In genomic region chr3:86990734-86991481, GRCh38 we compare ENCODE assay signal across 9 cellular contexts. TPM values are rescaled to one million over a fixed set of nuclear protein-coding genes. Genes with fewer than 3 reads are reported as not detected.
DNase-seq lines count a peak whose midpoint lies in the region; ATAC-seq and TF ChIP-seq lines count a peak whose summit lies in the region.
"Had no signal": no experiment of that assay in that cellular context is flagged by ENCODE, and none has a peak within 500 bp of the region (broad histone marks: within the 10 kb centered on the region; RNA-seq: fewer than 3 reads in every experiment).

TSS of gene VGLL3 (minus strand) at chr3:86991149. CDS start at chr3:86990743, 406 bp downstream.

- CTCF ChIA-PET in PC-3 (lab: Charles Lee): interaction anchor here (1.4 kb wide), 1 partner anchor 205 kb away, joined by 4 read pairs; no protein-coding TSS in a partner anchor

- H3K4me1 ChIP-seq in GM23338 (ENCODE audit: insufficient read depth) (peaks cover 13% of the 10 kb centered on the region), PC-3 (ENCODE audit: insufficient read depth, low read length) (peaks cover 42% of the 10 kb centered on the region), duodenal mucosa (ENCODE audit: control insufficient read depth in 1 of 2, insufficient read depth in 2 of 2, low read length in 2 of 2) (no peaks in the 10 kb centered on the region)

- H3K27ac Mint-ChIP-seq in GM23338 (peak within 1 kb of the TSS; percentile 84; the same call in 1 of the 2 replicates), immature natural killer cell (no peak within 1 kb of the TSS)

- H3K4me2 ChIP-seq in GM23338: peak within 1 kb of the TSS; percentile 84
- H3K4me2 ChIP-seq in PC-3 (ENCODE audit: low read length): peak within 1 kb of the TSS; percentile 97

- H3K9me2 ChIP-seq in GM23338 (ENCODE audit: insufficient read depth): no peaks in the 10 kb centered on the region
- H3K9me2 ChIP-seq in PC-3 (replicated peaks; ENCODE audit: low read length): no peaks in the 10 kb centered on the region

- H3K9me3 Mint-ChIP-seq in GM23338 (no peaks in the 10 kb centered on the region), immature natural killer cell (peaks cover 0 to 28% (median 5%) of the 10 kb centered on the region in 6 donors)

- ATAC-seq in GM23338 (peak; percentile 89), PC-3 (peak; percentile 70)

- POLR2A ChIA-PET in PC-3 (lab: Charles Lee; ENCODE audit: unreplicated experiment): interaction anchor here (0.6 kb wide), 1 partner anchor 297 kb away, joined by 5 read pairs; no protein-coding TSS in a partner anchor

- WGBS in lower leg skin, 2 donors: 0 to 1% methylated on average over 34 to 62 of the region's 77 CpGs

- H3K27me3 ChIP-seq in GM23338 (ENCODE audit: insufficient read depth): peaks cover 18% of the 10 kb centered on the region
- H3K27me3 ChIP-seq in PC-3 (ENCODE audit: low read length): no peaks in the 10 kb centered on the region
- H3K27me3 ChIP-seq in duodenal mucosa (ENCODE audit: control insufficient read depth in 1 of 2, insufficient read depth in 2 of 2, low read length in 2 of 2): peaks cover 12 to 14% of the 10 kb centered on the region in 2 donors

- no peaks in the 10 kb centered on the region for H3K79me2 ChIP-seq in GM23338 (replicated peaks; ENCODE audit: insufficient read depth)
- no peaks in the 10 kb centered on the region for H3K79me2 ChIP-seq in PC-3 (ENCODE audit: low read length)

- H3K27ac ChIP-seq in GM23338 (ENCODE audit: low read depth) (no peak within 1 kb of the TSS; the same call in 1 of the 2 replicates), PC-3 (ENCODE audit: low read length) (peak within 1 kb of the TSS; percentile 4; the same call in 1 of the 2 replicates), duodenal mucosa (ENCODE audit: low read depth, low read length) (peak within 1 kb of the TSS; percentile 50)
- H3K27ac ChIP-seq: neutrophil had no signal

- H4K20me1 ChIP-seq in GM23338 (replicated peaks; ENCODE audit: insufficient read depth): no peaks in the 10 kb centered on the region
- H4K20me1 ChIP-seq in PC-3 (ENCODE audit: low read length): no peaks in the 10 kb centered on the region

- H2AFZ ChIP-seq in GM23338: peak within 1 kb of the TSS; percentile 97
- peak within 1 kb of the TSS; percentile 98 for H2AFZ ChIP-seq in PC-3 (ENCODE audit: low read length)

- H3K4me1 Mint-ChIP-seq in GM23338 (peaks cover 24% of the 10 kb centered on the region), immature natural killer cell (no peaks in the 10 kb centered on the region)

- intact Hi-C loops in PC-3 (cut with micrococcal nuclease) (loop anchor here (2.0 to 5.0 kb wide), 6 partner anchors 39 to 341 kb away; no protein-coding TSS in a partner anchor), lower leg skin (cut with DNase I; ENCODE audit: low total_unique reads) (no loop called here)

- no TSS peak for BruUV-seq in PC-3 (replicated peaks; lab: Mats Ljungman, UMichigan)

- H3K27me3 Mint-ChIP-seq in GM23338 (ENCODE audit: insufficient read depth, low read depth, poor library complexity) (peaks cover 13% of the 10 kb centered on the region), immature natural killer cell (ENCODE audit: low read depth in 3 of 3) (peaks cover 0 to 5% (median 0%) of the 10 kb centered on the region in 3 donors)

- no peaks in the 10 kb centered on the region for H3F3A ChIP-seq in GM23338 (replicated peaks; ENCODE audit: low read depth)
- H3F3A ChIP-seq in PC-3 (ENCODE audit: low read length, unreplicated experiment): no peaks in the 10 kb centered on the region

- no peaks in the 10 kb centered on the region for H3K36me3 Mint-ChIP-seq in GM23338 (ENCODE audit: low read depth)
- H3K36me3 Mint-ChIP-seq in immature natural killer cell: peaks cover 0 to 3% (median 0%) of the 10 kb centered on the region in 3 donors

- peak within 1 kb of the TSS; percentile 55 for H3K9ac ChIP-seq in PC-3 (ENCODE audit: low read length)
- peak within 1 kb of the TSS in 1 of 2 donors; percentile 56 for H3K9ac ChIP-seq in duodenal mucosa (ENCODE audit: low read depth in 1 of 2, low read length in 2 of 2)

- H3K36me3 ChIP-seq in GM23338 (ENCODE audit: insufficient read depth) (no peaks in the 10 kb centered on the region), PC-3 (ENCODE audit: low read depth, low read length) (0 out of 2 replicates have a peak, but pooled peaks cover 4% of the 10 kb centered on the region), duodenal mucosa (ENCODE audit: control insufficient read depth in 1 of 2, insufficient read depth in 2 of 2, low read length in 2 of 2) (no peaks in the 10 kb centered on the region)
- H3K36me3 ChIP-seq: neutrophil had no signal

- DNase-seq in Ammon's horn (ENCODE audit: low spot score) (peak; percentile 18), GM23338 (ENCODE audit: low spot score) (peak; percentile 94), PC-3 (peak; percentile 55), lower leg skin (ENCODE audit: low spot score in 2 of 2) (peak; percentile 76 to 95), immature natural killer cell (no peak), GM19238 (ENCODE audit: insufficient read length, low spot score) (no peak)

- H3K4me3 ChIP-seq in GM23338 (peak within 1 kb of the TSS; percentile 72), PC-3 (ENCODE audit: low read length) (peak within 1 kb of the TSS; percentile 85), duodenal mucosa (ENCODE audit: low read depth in 1 of 2, low read length in 2 of 2) (peak within 1 kb of the TSS; percentile 64 to 73), lower leg skin (ENCODE audit: low read depth, poor library complexity, severe bottlenecking) (peak within 1 kb of the TSS; percentile 63)

- H3K4me3 Mint-ChIP-seq in GM23338 (peak within 1 kb of the TSS; percentile 75), immature natural killer cell (peak within 1 kb of the TSS in 1 of 5 donors; percentile 8)

- no peak for TF ChIP-seq POLR2A in lower leg skin (IDR thresholded peaks at IDR 0.05)

- TF ChIP-seq CTCF in GM23338 (conservative IDR thresholded peaks at IDR 0.05; ENCODE audit: low read depth in 2 of 2) (peak in 1 of 2 experiments; percentile 14; a peak in 1 of 4 replicates), PC-3 (conservative IDR thresholded peaks at IDR 0.05; ENCODE audit: low read depth, low read length) (0 out of 2 replicates have a peak, but pooled peaks have one; percentile 10), lower leg skin (IDR thresholded peaks at IDR 0.05) (no peak), subcutaneous adipose tissue (IDR thresholded peaks at IDR 0.05; ENCODE audit: low read depth) (no peak)

- H3K9me3 ChIP-seq in PC-3 (ENCODE audit: low read length) (no peaks in the 10 kb centered on the region), duodenal mucosa (ENCODE audit: control insufficient read depth in 1 of 2, low read length in 2 of 2) (no peaks in the 10 kb centered on the region)
- H3K9me3 ChIP-seq: neutrophil had no signal

TF ChIP-seq in GM23338, 12 proteins besides CTCF, POLR2A, EP300 and RAD21 (continues in another document):
- TF ChIP-seq CREB1 (CRISPR knock-in tag; IDR thresholded peaks at IDR 0.05; ENCODE audit: low read depth): 0 out of 2 replicates have a peak, but pooled peaks have one; percentile 3
- TF ChIP-seq EZH2phosphoT487 (IDR thresholded peaks at IDR 0.05; ENCODE audit: unreplicated experiment): no peak
- no peak for TF ChIP-seq ZNF331 (CRISPR knock-in tag; IDR thresholded peaks at IDR 0.05; ENCODE audit: low read depth)
- TF ChIP-seq, protein P1, sequence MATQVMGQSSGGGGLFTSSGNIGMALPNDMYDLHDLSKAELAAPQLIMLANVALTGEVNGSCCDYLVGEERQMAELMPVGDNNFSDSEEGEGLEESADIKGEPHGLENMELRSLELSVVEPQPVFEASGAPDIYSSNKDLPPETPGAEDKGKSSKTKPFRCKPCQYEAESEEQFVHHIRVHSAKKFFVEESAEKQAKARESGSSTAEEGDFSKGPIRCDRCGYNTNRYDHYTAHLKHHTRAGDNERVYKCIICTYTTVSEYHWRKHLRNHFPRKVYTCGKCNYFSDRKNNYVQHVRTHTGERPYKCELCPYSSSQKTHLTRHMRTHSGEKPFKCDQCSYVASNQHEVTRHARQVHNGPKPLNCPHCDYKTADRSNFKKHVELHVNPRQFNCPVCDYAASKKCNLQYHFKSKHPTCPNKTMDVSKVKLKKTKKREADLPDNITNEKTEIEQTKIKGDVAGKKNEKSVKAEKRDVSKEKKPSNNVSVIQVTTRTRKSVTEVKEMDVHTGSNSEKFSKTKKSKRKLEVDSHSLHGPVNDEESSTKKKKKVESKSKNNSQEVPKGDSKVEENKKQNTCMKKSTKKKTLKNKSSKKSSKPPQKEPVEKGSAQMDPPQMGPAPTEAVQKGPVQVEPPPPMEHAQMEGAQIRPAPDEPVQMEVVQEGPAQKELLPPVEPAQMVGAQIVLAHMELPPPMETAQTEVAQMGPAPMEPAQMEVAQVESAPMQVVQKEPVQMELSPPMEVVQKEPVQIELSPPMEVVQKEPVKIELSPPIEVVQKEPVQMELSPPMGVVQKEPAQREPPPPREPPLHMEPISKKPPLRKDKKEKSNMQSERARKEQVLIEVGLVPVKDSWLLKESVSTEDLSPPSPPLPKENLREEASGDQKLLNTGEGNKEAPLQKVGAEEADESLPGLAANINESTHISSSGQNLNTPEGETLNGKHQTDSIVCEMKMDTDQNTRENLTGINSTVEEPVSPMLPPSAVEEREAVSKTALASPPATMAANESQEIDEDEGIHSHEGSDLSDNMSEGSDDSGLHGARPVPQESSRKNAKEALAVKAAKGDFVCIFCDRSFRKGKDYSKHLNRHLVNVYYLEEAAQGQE (IDR thresholded peaks at IDR 0.05; ENCODE audit: unreplicated experiment): no peak
- TF ChIP-seq ETS1 (IDR thresholded peaks at IDR 0.05): no peak
- no peak for TF ChIP-seq JUNB (IDR thresholded peaks at IDR 0.05; ENCODE audit: unreplicated experiment)
- no peak for TF ChIP-seq STAT1 (IDR thresholded peaks at IDR 0.05; ENCODE audit: unreplicated experiment)

RNA-seq across cellular contexts. Expression of gene VGLL3, which starts in this region (rescaled TPM):
- 4.5 and 7.3 TPM in 2 replicates for total RNA-seq in GM23338 (2014; rRNA removed; shearing (Covaris generic))
- 1.4 TPM in 2 replicates for polyA plus RNA-seq in GM23338 (2016; fragmentation: Nextera tagmentation; extraction: Ambion mirVana)
- 1.3 and 1.8 TPM in 2 replicates for total RNA-seq in PC-3 (2014; rRNA removed)
- total RNA-seq in lower leg skin: 10 to 100 TPM in 2 of 4 donors, 1 to 10 TPM in 2; 8.0 to 24.7 (median 10.3) TPM
- 10 to 100 TPM; 36.0 to 77.1 (median 61.3) TPM for total RNA-seq in subcutaneous adipose tissue
- polyA plus RNA-seq in immature natural killer cell: not detected

Comparison
In these comparisons a context has a peak if more than half of its experiments do, and no peak if none do; other contexts are left out.
1. DNase-seq: peak in Ammon's horn (single experiment), GM23338 (single experiment), PC-3 (single experiment) and lower leg skin (2 of 2); none in immature natural killer cell (0 of 3) and GM19238 (single experiment).
2. Peak in every context shown above with its lines, with median percentiles within 50 percentile points of each other: H3K4me3 ChIP-seq.